In the genomic region with DNA sequence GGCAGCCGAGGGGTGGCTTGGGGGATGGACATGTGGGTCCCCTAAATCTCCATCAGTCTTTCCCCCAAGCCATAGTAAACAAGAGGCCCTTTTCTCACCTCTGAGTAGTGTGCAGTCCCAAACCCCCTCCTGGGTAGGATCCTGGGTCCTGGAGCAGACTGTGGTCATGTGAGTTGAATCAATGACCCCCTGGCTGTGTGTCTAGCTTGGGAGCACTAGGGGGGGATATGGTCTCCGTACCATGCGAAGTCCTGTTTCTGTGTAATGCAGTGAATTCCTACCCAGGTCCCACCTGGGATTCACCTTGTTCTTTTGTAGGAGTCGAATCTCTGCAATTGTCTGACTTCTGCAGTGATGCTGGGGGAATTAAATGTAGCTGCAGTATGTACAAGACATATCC, we compare ENCODE assay signal across 22 cellular contexts.
"Had no signal": no experiment of that assay in that cellular context is flagged by ENCODE, and none has a peak within 500 bp of the region (broad histone marks: within the 10 kb centered on the region; RNA-seq: fewer than 3 reads in every experiment).

No MANE protein-coding gene starts in this region.

- H3K27me3 ChIP-seq: colonic mucosa, heart left ventricle, hepatocyte, left lung had no signal

- ATAC-seq: effector memory CD8-positive, alpha-beta T cell; foreskin keratinocyte; gastroesophageal sphincter; heart left ventricle; left cardiac atrium; left lung; left ventricle myocardium superior; lower lobe of right lung; mucosa of descending colon; naive thymus-derived CD8-positive, alpha-beta T cell had no signal

- H3K79me2 ChIP-seq: hepatocyte had no signal

- H3K36me3 ChIP-seq: colonic mucosa, esophagus muscularis mucosa, gastroesophageal sphincter, heart left ventricle, left lung, lower lobe of right lung had no signal

- H3K27ac ChIP-seq: colonic mucosa, esophagus muscularis mucosa, foreskin keratinocyte, gastroesophageal sphincter, heart left ventricle, hepatocyte, left lung, lower lobe of right lung had no signal

- H3K4me2 ChIP-seq: hepatocyte had no signal

- H3K4me1 ChIP-seq: colonic mucosa, foreskin keratinocyte, left lung, lower lobe of right lung had no signal

- DNase-seq: colonic mucosa; cortex of kidney; effector CD8-positive, alpha-beta T cell; effector memory CD8-positive, alpha-beta T cell; foreskin keratinocyte; heart left ventricle; hypothalamus; left cardiac atrium; left lung; left ventricle myocardium superior; lower lobe of right lung; mesenchymal stem cell; mucosa of descending colon; naive B cell; naive thymus-derived CD8-positive, alpha-beta T cell had no signal

- H3K9me3 ChIP-seq: colonic mucosa, esophagus muscularis mucosa, gastroesophageal sphincter, heart left ventricle, left lung, lower lobe of right lung, mucosa of descending colon had no signal

- H3K4me3 ChIP-seq: colonic mucosa, esophagus muscularis mucosa, gastroesophageal sphincter, heart left ventricle, hepatocyte, left lung, lower lobe of right lung, mucosa of descending colon had no signal

- H2AFZ ChIP-seq: hepatocyte had no signal

- FAIRE-seq: endothelial cell of umbilical vein, frontal cortex, islet of Langerhans, keratinocyte had no signal
